Comparison of ENCODE assay signal across 21 cellular contexts in genomic region chr4:1597021-1597931, GRCh38.
"Had no signal": no experiment of that assay in that cellular context is flagged by ENCODE, and none has a peak within 500 bp of the region (broad histone marks: within the 10 kb centered on the region; RNA-seq: fewer than 3 reads in every experiment).

No MANE protein-coding gene starts in this region.

- FAIRE-seq: small intestine had no signal

- H3K9me3 Mint-ChIP-seq: activated CD4-positive, alpha-beta memory T cell treated with anti-CD3 and anti-CD28 coated beads, Interleukin-2, amount 10 ng/mL, durations not matched to agents 7 days and 5 days; activated naive CD4-positive, alpha-beta T cell treated with anti-CD3 and anti-CD28 coated beads for 36 hours; activated T-cell treated with anti-CD3 and anti-CD28 coated beads, Interleukin-2, amount 50 U/mL, for 24 hours; immature natural killer cell; natural killer cell treated with Interleukin-12 subunit alpha and Interleukin-12 subunit beta and Interleukin-15 and Interleukin-18, amount 100 ng/mL, for 72 hours; stimulated activated effector memory CD8-positive, alpha-beta T cell treated with anti-CD3 and anti-CD28 coated beads, Interleukin-12 subunit alpha, Interleukin-12 subunit beta, amount 100 ng/mL, for 72 hours had no signal

- H3K4me3 Mint-ChIP-seq: activated CD4-positive, alpha-beta memory T cell treated with anti-CD3 and anti-CD28 coated beads, Interleukin-2, amount 10 ng/mL, durations not matched to agents 7 days and 5 days; activated CD4-positive, alpha-beta T cell treated with anti-CD3 and anti-CD28 coated beads for 36 hours; activated CD8-positive, alpha-beta memory T cell treated with anti-CD3 and anti-CD28 coated beads, Interleukin-2, amount 10 ng/mL, durations not matched to agents 7 days and 5 days; activated naive CD4-positive, alpha-beta T cell treated with anti-CD3 and anti-CD28 coated beads for 36 hours; activated T-cell treated with anti-CD3 and anti-CD28 coated beads, Interleukin-2, amount 50 U/mL, for 24 hours; immature natural killer cell; natural killer cell treated with Interleukin-12 subunit alpha and Interleukin-12 subunit beta and Interleukin-15 and Interleukin-18, amount 100 ng/mL, for 72 hours; stimulated activated effector memory CD8-positive, alpha-beta T cell treated with anti-CD3 and anti-CD28 coated beads, Interleukin-12 subunit alpha, Interleukin-12 subunit beta, amount 100 ng/mL, for 72 hours had no signal

- H3K4me1 ChIP-seq: ascending aorta, gastrocnemius medialis, heart right ventricle, upper lobe of left lung had no signal

- H3K36me3 ChIP-seq: ascending aorta, gastrocnemius medialis, heart right ventricle, thoracic aorta, upper lobe of left lung had no signal

- H3K4me3 ChIP-seq: ascending aorta, gastrocnemius medialis, heart right ventricle, lung, SK-N-MC, thoracic aorta, upper lobe of left lung had no signal

- ATAC-seq: activated CD4-positive, alpha-beta T cell treated with anti-CD3 and anti-CD28 coated beads for 36 hours; activated CD8-positive, alpha-beta memory T cell treated with anti-CD3 and anti-CD28 coated beads, Interleukin-2, amount 10 ng/mL, durations not matched to agents 7 days and 5 days; esophagus mucosa; gastrocnemius medialis; heart right ventricle; natural killer cell treated with Interleukin-12 subunit alpha and Interleukin-12 subunit beta and Interleukin-15 and Interleukin-18, amount 100 ng/mL, for 72 hours; stimulated activated effector memory CD8-positive, alpha-beta T cell treated with anti-CD3 and anti-CD28 coated beads, Interleukin-12 subunit alpha, Interleukin-12 subunit beta, amount 100 ng/mL, for 72 hours had no signal

- H3K27ac ChIP-seq: ascending aorta, gastrocnemius medialis, heart right ventricle, SK-N-MC, thoracic aorta, upper lobe of left lung had no signal

- DNase-seq: activated CD4-positive, alpha-beta memory T cell treated with anti-CD3 and anti-CD28 coated beads, Interleukin-2, amount 10 ng/mL, durations not matched to agents 7 days and 5 days; activated CD4-positive, alpha-beta T cell treated with anti-CD3 and anti-CD28 coated beads for 36 hours; activated CD8-positive, alpha-beta memory T cell treated with anti-CD3 and anti-CD28 coated beads, Interleukin-2, amount 10 ng/mL, durations not matched to agents 7 days and 5 days; activated naive CD4-positive, alpha-beta T cell treated with anti-CD3 and anti-CD28 coated beads for 36 hours; activated T-cell treated with anti-CD3 and anti-CD28 coated beads, Interleukin-2, amount 50 U/mL, for 24 hours; effector CD4-positive, alpha-beta T cell; gastrocnemius medialis; immature natural killer cell; nucleus accumbens; small intestine; stimulated activated CD4-positive, alpha-beta T cell treated with anti-CD3 and anti-CD28 coated beads, Interleukin-4, amount 100 ng/mL, for 1 hour had no signal

- H3K27me3 Mint-ChIP-seq: activated CD4-positive, alpha-beta memory T cell treated with anti-CD3 and anti-CD28 coated beads, Interleukin-2, amount 10 ng/mL, durations not matched to agents 7 days and 5 days; activated CD8-positive, alpha-beta memory T cell treated with anti-CD3 and anti-CD28 coated beads, Interleukin-2, amount 10 ng/mL, durations not matched to agents 7 days and 5 days; activated T-cell treated with anti-CD3 and anti-CD28 coated beads, Interleukin-2, amount 50 U/mL, for 24 hours had no signal

- H3K27me3 ChIP-seq: upper lobe of left lung had no signal

- H3K4me1 Mint-ChIP-seq: activated CD4-positive, alpha-beta memory T cell treated with anti-CD3 and anti-CD28 coated beads, Interleukin-2, amount 10 ng/mL, durations not matched to agents 7 days and 5 days; activated CD4-positive, alpha-beta T cell treated with anti-CD3 and anti-CD28 coated beads for 36 hours; activated CD8-positive, alpha-beta memory T cell treated with anti-CD3 and anti-CD28 coated beads, Interleukin-2, amount 10 ng/mL, durations not matched to agents 7 days and 5 days; immature natural killer cell; stimulated activated effector memory CD8-positive, alpha-beta T cell treated with anti-CD3 and anti-CD28 coated beads, Interleukin-12 subunit alpha, Interleukin-12 subunit beta, amount 100 ng/mL, for 72 hours had no signal

- H3K9me3 ChIP-seq: ascending aorta, gastrocnemius medialis, thoracic aorta had no signal

- H3K27ac Mint-ChIP-seq: activated CD4-positive, alpha-beta memory T cell treated with anti-CD3 and anti-CD28 coated beads, Interleukin-2, amount 10 ng/mL, durations not matched to agents 7 days and 5 days; activated CD4-positive, alpha-beta T cell treated with anti-CD3 and anti-CD28 coated beads for 36 hours; activated CD8-positive, alpha-beta memory T cell treated with anti-CD3 and anti-CD28 coated beads, Interleukin-2, amount 10 ng/mL, durations not matched to agents 7 days and 5 days; activated naive CD4-positive, alpha-beta T cell treated with anti-CD3 and anti-CD28 coated beads for 36 hours; activated T-cell treated with anti-CD3 and anti-CD28 coated beads, Interleukin-2, amount 50 U/mL, for 24 hours; activated T-helper 2 cell treated with anti-CD3 and anti-CD28 coated beads, Interferon-gamma antibody, Interleukin-2, Interleukin-4, amounts not matched to agents 10 μg/mL and 5 μg/mL and 100 μg/mL, durations not matched to agents 14 hours and 24 hours and 36 hours; immature natural killer cell; natural killer cell treated with Interleukin-12 subunit alpha and Interleukin-12 subunit beta and Interleukin-15 and Interleukin-18, amount 100 ng/mL, for 72 hours; stimulated activated effector memory CD8-positive, alpha-beta T cell treated with anti-CD3 and anti-CD28 coated beads, Interleukin-12 subunit alpha, Interleukin-12 subunit beta, amount 100 ng/mL, for 72 hours had no signal

- H3K36me3 Mint-ChIP-seq: activated CD8-positive, alpha-beta memory T cell treated with anti-CD3 and anti-CD28 coated beads, Interleukin-2, amount 10 ng/mL, durations not matched to agents 7 days and 5 days; immature natural killer cell; natural killer cell treated with Interleukin-12 subunit alpha and Interleukin-12 subunit beta and Interleukin-15 and Interleukin-18, amount 100 ng/mL, for 72 hours; stimulated activated effector memory CD8-positive, alpha-beta T cell treated with anti-CD3 and anti-CD28 coated beads, Interleukin-12 subunit alpha, Interleukin-12 subunit beta, amount 100 ng/mL, for 72 hours had no signal
